ENCODE assay signal across 9 cellular contexts in genomic region chr3:184636774-184637316, GRCh38.
DNase-seq lines count a peak whose midpoint lies in the region; ATAC-seq and TF ChIP-seq lines count a peak whose summit lies in the region.
"Had no signal": no experiment of that assay in that cellular context is flagged by ENCODE, and none has a peak within 500 bp of the region (broad histone marks: within the 10 kb centered on the region; RNA-seq: fewer than 3 reads in every experiment).

No MANE protein-coding gene starts in this region.

- H2AFZ ChIP-seq in hepatocyte = no peak overlapping the region

- no peaks in the 10 kb centered on the region for H3K9me2 ChIP-seq in hepatocyte (replicated peaks; ENCODE audit: insufficient read depth)

- no peak for TF ChIP-seq POLR2A in sigmoid colon (IDR thresholded peaks at IDR 0.05)

- H3K4me2 ChIP-seq in hepatocyte = peak overlapping the region; percentile 31

- H3K9me3 ChIP-seq in hepatocyte (ENCODE audit: low read depth) = no peaks in the 10 kb centered on the region
- no peaks in the 10 kb centered on the region for H3K9me3 ChIP-seq in sigmoid colon
- H3K9me3 ChIP-seq in aorta (ENCODE audit: control insufficient read depth, low read length) = no peaks in the 10 kb centered on the region

- WGBS in hepatocyte (ENCODE audit: low lambda C conversion rate, missing lambda C conversion rate) = 48% methylated on average over 2 of the region's 2 CpGs
- WGBS in sigmoid colon, 2 donors = 68 to 72% methylated on average over 2 of the region's 2 CpGs
- 82 to 90% methylated on average over 2 of the region's 2 CpGs for WGBS in aorta, 2 donors

- ATAC-seq in HG03108 (IDR thresholded peaks at IDR 0.05; ENCODE audit: unreplicated experiment) (no peak), HG02840 (IDR thresholded peaks at IDR 0.05; ENCODE audit: low FRiP score, unreplicated experiment) (no peak), aorta (ENCODE audit: low FRiP score) (no peak)

- intact Hi-C loops in sigmoid colon (cut with DNase I) (no loop called here), aorta (cut with DNase I) (no loop called here)

- no peak for TF ChIP-seq EP300 in sigmoid colon (IDR thresholded peaks at IDR 0.05)

- peak overlapping the region; percentile 50 for H3K27ac ChIP-seq in hepatocyte
- H3K27ac ChIP-seq in sigmoid colon = no peak overlapping the region
- no peak overlapping the region for H3K27ac ChIP-seq in aorta (ENCODE audit: low read depth in 1 of 2, low read length in 2 of 2)

- no peaks in the 10 kb centered on the region for H3K36me3 ChIP-seq in hepatocyte (replicated peaks; ENCODE audit: insufficient read depth, low read depth)
- no peaks in the 10 kb centered on the region for H3K36me3 ChIP-seq in sigmoid colon
- no peaks in the 10 kb centered on the region for H3K36me3 ChIP-seq in aorta (ENCODE audit: control insufficient read depth in 1 of 2, insufficient read depth in 2 of 2, low read length in 1 of 2)

- H3K4me3 ChIP-seq in hepatocyte = no peak overlapping the region
- no peak overlapping the region for H3K4me3 ChIP-seq in sigmoid colon
- H3K4me3 ChIP-seq in aorta (ENCODE audit: low read length in 2 of 2) = no peak overlapping the region

- H3K4me1 ChIP-seq in hepatocyte (ENCODE audit: insufficient read depth) (peaks cover 39% of the 10 kb centered on the region), sigmoid colon (peaks cover 0 to 11% (median 7%) of the 10 kb centered on the region in 4 donors), aorta (ENCODE audit: control insufficient read depth in 1 of 2, insufficient read depth in 2 of 2, low read length in 2 of 2) (no peaks in the 10 kb centered on the region)

- DNase-seq in stimulated activated CD4-positive, alpha-beta T cell treated with anti-CD3 and anti-CD28 coated beads, Interleukin-12 subunit alpha, Interleukin-12 subunit beta, amount 100 ng/mL, for 48 hours (ENCODE audit: low read depth in 2 of 3, low spot score in 1 of 3) = peak; percentile 42 to 48 (median 45)
- no peak for DNase-seq in stimulated activated CD4-positive, alpha-beta T cell treated with anti-CD3 and anti-CD28 coated beads, Interleukin-12 subunit alpha, Interleukin-12 subunit beta, amount 100 ng/mL, for 4 hours
- DNase-seq in activated CD8-positive, alpha-beta memory T cell treated with anti-CD3 and anti-CD28 coated beads, Interleukin-2, amount 50 U/mL, for 4 hours = peak; percentile 22
- peak; percentile 89 for DNase-seq in hepatocyte (ENCODE audit: low spot score)
- no peak for DNase-seq in sigmoid colon
- DNase-seq in aorta = no peak
- DNase-seq: amygdala had no signal

- H4K20me1 ChIP-seq in hepatocyte (ENCODE audit: insufficient read depth, poor library complexity, severe bottlenecking) = no peaks in the 10 kb centered on the region

- no peak for TF ChIP-seq CTCF in hepatocyte (IDR thresholded peaks at IDR 0.05; ENCODE audit: poor library complexity)
- no peak for TF ChIP-seq CTCF in sigmoid colon (IDR thresholded peaks at IDR 0.05)

- no peaks in the 10 kb centered on the region for H3K79me2 ChIP-seq in hepatocyte

- H3K27me3 ChIP-seq in hepatocyte = no peaks in the 10 kb centered on the region
- no peaks in the 10 kb centered on the region for H3K27me3 ChIP-seq in sigmoid colon
- H3K27me3 ChIP-seq in aorta (ENCODE audit: control insufficient read depth in 1 of 2, insufficient read depth in 2 of 2, low read length in 1 of 2) = no peaks in the 10 kb centered on the region

Comparison
In these comparisons a context has a peak if more than half of its experiments do, and no peak if none do; other contexts are left out.
1. DNase-seq: peak in stimulated activated CD4-positive, alpha-beta T cell treated with anti-CD3 and anti-CD28 coated beads, Interleukin-12 subunit alpha, Interleukin-12 subunit beta, amount 100 ng/mL, for 48 hours (3 of 3), activated CD8-positive, alpha-beta memory T cell treated with anti-CD3 and anti-CD28 coated beads, Interleukin-2, amount 50 U/mL, for 4 hours (single experiment) and hepatocyte (single experiment); none in stimulated activated CD4-positive, alpha-beta T cell treated with anti-CD3 and anti-CD28 coated beads, Interleukin-12 subunit alpha, Interleukin-12 subunit beta, amount 100 ng/mL, for 4 hours (single experiment), sigmoid colon (single experiment) and aorta (0 of 2).